In genomic region chr2:139216435-139216834, GRCh38 we compare ENCODE assay signal across 1 cellular context.
TF ChIP-seq lines count a peak whose summit lies in the region.

No MANE protein-coding gene starts in this region.

TF ChIP-seq in HepG2, 621 proteins besides CTCF, POLR2A, EP300 and RAD21 (continued from another document):
- TF ChIP-seq, protein P1, sequence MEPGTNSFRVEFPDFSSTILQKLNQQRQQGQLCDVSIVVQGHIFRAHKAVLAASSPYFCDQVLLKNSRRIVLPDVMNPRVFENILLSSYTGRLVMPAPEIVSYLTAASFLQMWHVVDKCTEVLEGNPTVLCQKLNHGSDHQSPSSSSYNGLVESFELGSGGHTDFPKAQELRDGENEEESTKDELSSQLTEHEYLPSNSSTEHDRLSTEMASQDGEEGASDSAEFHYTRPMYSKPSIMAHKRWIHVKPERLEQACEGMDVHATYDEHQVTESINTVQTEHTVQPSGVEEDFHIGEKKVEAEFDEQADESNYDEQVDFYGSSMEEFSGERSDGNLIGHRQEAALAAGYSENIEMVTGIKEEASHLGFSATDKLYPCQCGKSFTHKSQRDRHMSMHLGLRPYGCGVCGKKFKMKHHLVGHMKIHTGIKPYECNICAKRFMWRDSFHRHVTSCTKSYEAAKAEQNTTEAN (CRISPR knock-in tag; conservative IDR thresholded peaks at IDR 0.05) = no peak
- TF ChIP-seq ZFP82 (CRISPR knock-in tag; IDR thresholded peaks at IDR 0.05; ENCODE audit: borderline replicate concordance) (no peak), ZZZ3 (CRISPR knock-in tag; IDR thresholded peaks at IDR 0.05; ENCODE audit: borderline replicate concordance) (no peak), ZNF572 (CRISPR knock-in tag; IDR thresholded peaks at IDR 0.05) (no peak), BRCA1 (CRISPR knock-in tag; IDR thresholded peaks at IDR 0.05) (no peak), PHF5A (CRISPR knock-in tag; IDR thresholded peaks at IDR 0.05; ENCODE audit: low read depth, unreplicated experiment) (no peak)
